Comparison of ENCODE assay signal across 18 cellular contexts in the genomic region with DNA sequence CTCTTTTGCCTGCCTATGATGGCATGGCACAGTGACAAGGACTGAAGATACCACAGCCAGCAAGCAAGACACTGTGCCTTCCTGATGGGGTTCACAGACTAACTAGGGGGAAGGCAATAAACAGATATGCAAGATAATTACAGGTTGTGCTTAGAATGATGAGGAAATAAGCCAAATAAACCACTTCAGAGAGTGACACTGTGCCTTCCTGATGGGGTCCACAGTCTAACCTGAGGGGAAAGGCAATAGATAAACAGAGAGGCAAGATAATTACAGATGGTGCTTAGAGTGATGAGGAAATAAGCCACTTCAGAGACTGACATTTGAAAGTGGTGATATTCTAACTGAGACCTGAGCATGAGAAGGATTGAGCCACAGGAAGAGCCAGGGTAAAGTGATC.
"Had no signal": no experiment of that assay in that cellular context is flagged by ENCODE, and none has a peak within 500 bp of the region (broad histone marks: within the 10 kb centered on the region; RNA-seq: fewer than 3 reads in every experiment).

No MANE protein-coding gene starts in this region.

- H3K4me1 ChIP-seq: neural progenitor cell, parathyroid adenoma, right lobe of liver, thyroid gland, vagina had no signal

- H3K4me1 Mint-ChIP-seq: mesothelial cell of epicardium; neural progenitor cell; stimulated activated naive CD8-positive, alpha-beta T cell treated with anti-CD3 and anti-CD28 coated beads, Interleukin-15, amount 100 ng/mL, for 72 hours had no signal

- H3K9me3 Mint-ChIP-seq: mesothelial cell of epicardium; natural killer cell treated with Interleukin-12 subunit alpha and Interleukin-12 subunit beta and Interleukin-15 and Interleukin-18, amount 100 ng/mL, for 72 hours; neural progenitor cell; stimulated activated naive CD8-positive, alpha-beta T cell treated with anti-CD3 and anti-CD28 coated beads, Interleukin-15, amount 100 ng/mL, for 72 hours had no signal

- ATAC-seq: stimulated activated naive CD8-positive, alpha-beta T cell treated with anti-CD3 and anti-CD28 coated beads, Interleukin-15, amount 100 ng/mL, for 72 hours had no signal

- H3K4me3 Mint-ChIP-seq: mesothelial cell of epicardium; naive B cell; natural killer cell treated with Interleukin-12 subunit alpha and Interleukin-12 subunit beta and Interleukin-15 and Interleukin-18, amount 100 ng/mL, for 72 hours; neural progenitor cell; stimulated activated naive CD8-positive, alpha-beta T cell treated with anti-CD3 and anti-CD28 coated beads, Interleukin-15, amount 100 ng/mL, for 72 hours had no signal

- H3K36me3 ChIP-seq: esophagus muscularis mucosa, gastroesophageal sphincter, heart left ventricle, neural progenitor cell, right lobe of liver, thyroid gland, vagina had no signal

- H3K4me2 ChIP-seq: hepatocyte, neural progenitor cell had no signal

- H3K79me2 ChIP-seq: hepatocyte, parathyroid adenoma had no signal

- H3K27me3 ChIP-seq: foreskin keratinocyte, right lobe of liver, thyroid gland, vagina had no signal

- H3K4me3 ChIP-seq: esophagus muscularis mucosa, gastroesophageal sphincter, heart left ventricle, hepatocyte, lung, mucosa of descending colon, neural progenitor cell, right lobe of liver, thyroid gland, vagina had no signal

- H3K27ac Mint-ChIP-seq: mesothelial cell of epicardium; naive B cell; natural killer cell treated with Interleukin-12 subunit alpha and Interleukin-12 subunit beta and Interleukin-15 and Interleukin-18, amount 100 ng/mL, for 72 hours; neural progenitor cell; progenitor cell of endocrine pancreas; stimulated activated naive CD8-positive, alpha-beta T cell treated with anti-CD3 and anti-CD28 coated beads, Interleukin-15, amount 100 ng/mL, for 72 hours had no signal

- H2AFZ ChIP-seq: hepatocyte, parathyroid adenoma had no signal

- H3K27ac ChIP-seq: esophagus muscularis mucosa, foreskin keratinocyte, gastroesophageal sphincter, hepatocyte, neural progenitor cell, parathyroid adenoma, right lobe of liver, thyroid gland, vagina had no signal

- H3K36me3 Mint-ChIP-seq: mesothelial cell of epicardium; naive B cell; natural killer cell treated with Interleukin-12 subunit alpha and Interleukin-12 subunit beta and Interleukin-15 and Interleukin-18, amount 100 ng/mL, for 72 hours; neural progenitor cell had no signal

- DNase-seq: kidney, naive B cell had no signal
